In the genomic region with DNA sequence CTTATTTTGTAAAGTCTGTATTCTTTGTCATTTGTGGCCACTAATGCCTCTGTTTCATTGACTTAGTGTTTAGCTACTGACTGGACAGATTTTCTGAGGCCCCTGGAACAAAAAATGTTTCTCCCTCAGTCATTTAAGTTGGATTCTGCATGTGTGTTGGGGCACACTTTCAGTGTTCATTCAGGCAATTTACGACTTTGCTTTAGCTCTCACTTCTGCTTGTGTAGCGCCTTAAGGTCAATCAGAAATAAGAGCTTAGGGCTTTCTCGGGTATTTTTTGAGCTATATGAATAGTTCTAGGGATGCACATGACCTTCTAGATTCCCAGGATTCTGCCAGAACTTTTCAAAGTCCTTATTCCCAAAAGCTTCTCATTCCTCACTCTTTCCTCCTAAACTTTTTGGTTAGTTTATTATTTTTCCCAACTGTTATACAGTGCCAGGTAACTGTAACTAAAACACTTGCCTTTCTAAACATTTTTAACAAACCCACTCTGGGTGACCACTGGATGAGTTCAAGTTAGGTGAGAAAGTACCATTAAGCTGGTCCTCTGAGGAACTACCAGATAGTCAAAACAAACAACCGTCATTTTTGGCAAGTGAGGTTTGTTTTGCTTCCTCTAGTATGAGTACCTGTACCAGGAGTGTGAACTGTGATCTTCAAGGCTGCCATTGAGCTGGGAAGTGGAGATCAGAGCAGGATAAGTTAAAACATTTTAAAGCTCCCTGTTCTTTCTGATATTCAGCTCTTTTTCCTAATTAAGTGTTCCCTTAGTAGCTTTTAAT, we compare ENCODE assay signal across 17 cellular contexts.
"Had no signal": no experiment of that assay in that cellular context is flagged by ENCODE, and none has a peak within 500 bp of the region (broad histone marks: within the 10 kb centered on the region; RNA-seq: fewer than 3 reads in every experiment).

No MANE protein-coding gene starts in this region.

- H3K4me1 ChIP-seq: body of pancreas, colonic mucosa had no signal

- H3K27ac ChIP-seq: body of pancreas, colonic mucosa, neutrophil had no signal

- H3K9me3 ChIP-seq: body of pancreas, colonic mucosa, neutrophil had no signal

- DNase-seq: activated CD4-positive, alpha-beta T cell treated with anti-CD3 and anti-CD28 coated beads, Interleukin-2, amount 10 ng/mL, durations not matched to agents 24 days and 14 days; activated CD4-positive, CD25-positive, alpha-beta regulatory T cell; activated CD8-positive, alpha-beta memory T cell treated with anti-CD3 and anti-CD28 coated beads, Interleukin-2, amount 50 U/mL, for 4 hours; activated CD8-positive, alpha-beta T cell treated with anti-CD3 and anti-CD28 coated beads, Interleukin-2, amount 10 ng/mL, durations not matched to agents 7 days and 5 days; activated effector memory CD4-positive, alpha-beta T cell treated with anti-CD3 and anti-CD28 coated beads, Interleukin-2, amount 50 U/mL, for 16 hours; activated T-cell treated with anti-CD3 and anti-CD28 coated beads, Interleukin-2, amount 50 U/mL, for 48 hours; body of pancreas; central memory CD4-positive, alpha-beta T cell; colonic mucosa; effector CD8-positive, alpha-beta T cell; head of caudate nucleus; immature natural killer cell; left cardiac atrium; mucosa of descending colon; naive thymus-derived CD8-positive, alpha-beta T cell; stimulated activated CD4-positive, alpha-beta T cell treated with anti-CD3 and anti-CD28 coated beads, Interleukin-2, amount 100 ng/mL, for 24 hours had no signal

- ATAC-seq: activated CD8-positive, alpha-beta T cell treated with anti-CD3 and anti-CD28 coated beads, Interleukin-2, amount 10 ng/mL, durations not matched to agents 7 days and 5 days; body of pancreas; left cardiac atrium; mucosa of descending colon; naive thymus-derived CD8-positive, alpha-beta T cell had no signal

- H3K4me3 ChIP-seq: body of pancreas, colonic mucosa, mucosa of descending colon had no signal

- H3K27me3 ChIP-seq: body of pancreas, colonic mucosa, neutrophil had no signal

- H3K36me3 ChIP-seq: colonic mucosa, neutrophil had no signal
